ENCODE assay signal across 28 cellular contexts in the genomic region with DNA sequence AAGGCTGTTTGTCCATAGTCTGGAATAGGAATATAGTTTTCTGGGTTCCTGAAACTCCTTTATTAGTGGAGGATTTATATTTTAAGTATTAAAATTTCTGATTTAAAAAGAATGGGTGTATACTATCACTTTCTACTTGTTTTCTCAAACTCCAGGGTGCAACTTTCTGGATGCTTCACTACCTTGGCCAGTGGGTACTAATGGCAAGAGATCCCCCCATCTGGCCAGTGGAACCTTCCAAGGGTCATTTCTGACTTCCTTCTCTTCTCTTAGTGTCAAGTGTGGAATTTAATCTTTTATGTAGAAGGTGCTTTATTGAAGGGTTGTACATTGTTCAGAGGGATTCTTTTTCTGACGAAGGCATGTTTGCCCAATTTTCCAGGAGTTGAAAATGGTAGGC.
"Had no signal": no experiment of that assay in that cellular context is flagged by ENCODE, and none has a peak within 500 bp of the region (broad histone marks: within the 10 kb centered on the region; RNA-seq: fewer than 3 reads in every experiment).

No MANE protein-coding gene starts in this region.

- DNase-seq: natural killer cell; occipital lobe; ovary; posterior cingulate gyrus; psoas muscle; right cardiac atrium; right lobe of liver; sigmoid colon; small intestine; stimulated activated CD4-positive, alpha-beta T cell treated with anti-CD3 and anti-CD28 coated beads, Interleukin-15, amount 100 ng/mL, for 24 hours; stimulated activated CD4-positive, alpha-beta T cell treated with anti-CD3 and anti-CD28 coated beads, Interleukin-2, amount 100 ng/mL, for 24 hours; stimulated activated CD4-positive, alpha-beta T cell treated with anti-CD3 and anti-CD28 coated beads, Interleukin-2, amount 100 ng/mL, for 48 hours; stimulated activated CD4-positive, alpha-beta T cell treated with anti-CD3 and anti-CD28 coated beads, Interleukin-4, amount 100 ng/mL, for 24 hours; stimulated activated naive B cell treated with anti-CD40 and anti-IgM and Interleukin-4, amounts not matched to agents 10 μg/mL and 1 μg/mL and 100 μg/mL, for 72 hours; stomach; thyroid gland; trophoblast cell; upper lobe of left lung had no signal

- H3K27ac ChIP-seq: neural progenitor cell, ovary, parathyroid adenoma, psoas muscle, right lobe of liver, sigmoid colon, stomach, thoracic aorta, thyroid gland, tibial nerve, upper lobe of left lung, vagina had no signal

- H3K9me3 Mint-ChIP-seq: natural killer cell; nephron; neural progenitor cell; stimulated activated effector memory CD8-positive, alpha-beta T cell treated with anti-CD3 and anti-CD28 coated beads, Interleukin-12 subunit alpha, Interleukin-12 subunit beta, amount 100 ng/mL, for 72 hours; stimulated activated naive B cell treated with anti-CD40 and anti-IgM and Interleukin-4, amounts not matched to agents 10 μg/mL and 1 μg/mL and 100 μg/mL, for 72 hours; stimulated activated naive CD8-positive, alpha-beta T cell treated with anti-CD3 and anti-CD28 coated beads, Interleukin-15, Interleukin-2, amounts not matched to agents 100 ng/mL and 50 ng/mL, for 24 hours had no signal

- H3K36me3 ChIP-seq: neural progenitor cell, ovary, stomach, thyroid gland, upper lobe of left lung, vagina had no signal

- FAIRE-seq: small intestine, urothelium cell line had no signal

- H3K4me3 Mint-ChIP-seq: natural killer cell; nephron; neural progenitor cell; stimulated activated effector memory CD8-positive, alpha-beta T cell treated with anti-CD3 and anti-CD28 coated beads, Interleukin-12 subunit alpha, Interleukin-12 subunit beta, amount 100 ng/mL, for 72 hours; stimulated activated naive B cell treated with anti-CD40 and anti-IgM and Interleukin-4, amounts not matched to agents 10 μg/mL and 1 μg/mL and 100 μg/mL, for 72 hours; stimulated activated naive CD8-positive, alpha-beta T cell treated with anti-CD3 and anti-CD28 coated beads, Interleukin-15, Interleukin-2, amounts not matched to agents 100 ng/mL and 50 ng/mL, for 24 hours had no signal

- H3K4me3 ChIP-seq: neural progenitor cell, ovary, psoas muscle, right lobe of liver, sigmoid colon, stomach, thoracic aorta, thyroid gland, tibial nerve, upper lobe of left lung, vagina had no signal

- H3K27ac Mint-ChIP-seq: natural killer cell; nephron; neural progenitor cell; progenitor cell of endocrine pancreas; stimulated activated effector memory CD8-positive, alpha-beta T cell treated with anti-CD3 and anti-CD28 coated beads, Interleukin-12 subunit alpha, Interleukin-12 subunit beta, amount 100 ng/mL, for 72 hours; stimulated activated naive B cell treated with anti-CD40 and anti-IgM and Interleukin-4, amounts not matched to agents 10 μg/mL and 1 μg/mL and 100 μg/mL, for 72 hours; stimulated activated naive CD8-positive, alpha-beta T cell treated with anti-CD3 and anti-CD28 coated beads, Interleukin-15, Interleukin-2, amounts not matched to agents 100 ng/mL and 50 ng/mL, for 24 hours had no signal

- ATAC-seq: natural killer cell; psoas muscle; right cardiac atrium; right lobe of liver; stimulated activated effector memory CD8-positive, alpha-beta T cell treated with anti-CD3 and anti-CD28 coated beads, Interleukin-12 subunit alpha, Interleukin-12 subunit beta, amount 100 ng/mL, for 72 hours; stimulated activated naive B cell treated with anti-CD40 and anti-IgM and Interleukin-4, amounts not matched to agents 10 μg/mL and 1 μg/mL and 100 μg/mL, for 72 hours had no signal

- H3K36me3 Mint-ChIP-seq: natural killer cell; neural progenitor cell; stimulated activated effector memory CD8-positive, alpha-beta T cell treated with anti-CD3 and anti-CD28 coated beads, Interleukin-12 subunit alpha, Interleukin-12 subunit beta, amount 100 ng/mL, for 72 hours; stimulated activated naive B cell treated with anti-CD40 and anti-IgM and Interleukin-4, amounts not matched to agents 10 μg/mL and 1 μg/mL and 100 μg/mL, for 72 hours had no signal

- H3K27me3 Mint-ChIP-seq: progenitor cell of endocrine pancreas; stimulated activated naive B cell treated with anti-CD40 and anti-IgM and Interleukin-4, amounts not matched to agents 10 μg/mL and 1 μg/mL and 100 μg/mL, for 72 hours; stimulated activated naive CD8-positive, alpha-beta T cell treated with anti-CD3 and anti-CD28 coated beads, Interleukin-15, Interleukin-2, amounts not matched to agents 100 ng/mL and 50 ng/mL, for 24 hours had no signal

- H3K79me2 ChIP-seq: parathyroid adenoma had no signal

- H3K4me1 ChIP-seq: neural progenitor cell, parathyroid adenoma, psoas muscle, thyroid gland had no signal

- H3K9ac ChIP-seq: neural progenitor cell, parathyroid adenoma had no signal

- H3K4me2 ChIP-seq: neural progenitor cell had no signal

- H3K27me3 ChIP-seq: neural progenitor cell, ovary, right lobe of liver, sigmoid colon, stomach, thyroid gland, tibial nerve, upper lobe of left lung, vagina had no signal

- H3K9me3 ChIP-seq: ovary, psoas muscle, right lobe of liver, sigmoid colon, stomach, thoracic aorta, thyroid gland, tibial nerve, upper lobe of left lung, vagina had no signal

- H2AFZ ChIP-seq: neural progenitor cell, parathyroid adenoma had no signal
